Comparison of ENCODE assay signal across 8 cellular contexts in genomic region chrX:56802921-56803848, GRCh38.
A peak's percentile ranks its signal among the peaks of the same experiment; 100 is the strongest.
DNase-seq lines count a peak whose midpoint lies in the region; TF ChIP-seq lines count a peak whose summit lies in the region.

No MANE protein-coding gene starts in this region.

- H3K9me3 ChIP-seq in MG63 = no peaks in the 10 kb centered on the region

- H3K27me3 ChIP-seq in MG63 = no peaks in the 10 kb centered on the region
- H3K27me3 ChIP-seq in kidney epithelial cell (ENCODE audit: control insufficient read depth, insufficient read depth, low read length) = no peaks in the 10 kb centered on the region

- in situ Hi-C loops in GM13976 (cut with MboI; ENCODE audit: low sequenced_read_pairs, unreplicated experiment) = no loop called here

- H3K36me3 ChIP-seq in MG63 = no peaks in the 10 kb centered on the region
- H3K36me3 ChIP-seq in kidney epithelial cell (ENCODE audit: control insufficient read depth, insufficient read depth, low read length) = no peaks in the 10 kb centered on the region

- peak; percentile 46 for TF ChIP-seq CTCF in GM13976 (IDR thresholded peaks at IDR 0.05; ENCODE audit: borderline replicate concordance, control extremely low read depth, extremely low read depth, insufficient read depth, missing control alignments)
- TF ChIP-seq CTCF in WI38 (IDR thresholded peaks at IDR 0.05; ENCODE audit: low read depth, low read length) = peak; percentile 58
- peak; percentile 47 for TF ChIP-seq CTCF in kidney epithelial cell (IDR thresholded peaks at IDR 0.05; ENCODE audit: insufficient read depth, low read length, poor library complexity, severe bottlenecking)

- H3K27ac ChIP-seq in caudate nucleus (ENCODE audit: low read depth, low read length) = peak overlapping the region; percentile 98

- H3K4me3 ChIP-seq in MG63 (no peak overlapping the region), WI38 (ENCODE audit: low read depth, low read length) (peak overlapping the region; percentile 59), kidney epithelial cell (ENCODE audit: low read depth, low read length) (peak overlapping the region; percentile 39)

- peak; percentile 36 for DNase-seq in GM13976 (ENCODE audit: low spot score)
- peak; percentile 24 for DNase-seq in MG63
- DNase-seq in caudate nucleus (lab: John Stamatoyannopoulos, UW) = peak in 57 of 61 donors; percentile 7 to 93 (median 68)
- no peak for DNase-seq in kidney epithelial cell (ENCODE audit: low read depth)
- peak; percentile 49 for DNase-seq in stimulated activated CD4-positive, alpha-beta T cell treated with anti-CD3 and anti-CD28 coated beads, Interleukin-1b, Interleukin-23, amount 100 ng/mL, for 48 hours
- no peak for DNase-seq in NCI-H69 (lab: John Stamatoyannopoulos, UW)
- no peak for DNase-seq in GF-D8 (lab: John Stamatoyannopoulos, UW)

Comparison
In these comparisons a context has a peak if more than half of its experiments do, and no peak if none do; other contexts are left out.
1. DNase-seq: peak in GM13976 (single experiment), MG63 (single experiment), caudate nucleus (57 of 61) and stimulated activated CD4-positive, alpha-beta T cell treated with anti-CD3 and anti-CD28 coated beads, Interleukin-1b, Interleukin-23, amount 100 ng/mL, for 48 hours (single experiment); none in kidney epithelial cell (single experiment), NCI-H69 (single experiment) and GF-D8 (single experiment).
2. Peak in every context shown above with its lines, with median percentiles within 50 percentile points of each other: CTCF ChIP-seq.